ENCODE assay signal across 1 cellular context in the genomic region with DNA sequence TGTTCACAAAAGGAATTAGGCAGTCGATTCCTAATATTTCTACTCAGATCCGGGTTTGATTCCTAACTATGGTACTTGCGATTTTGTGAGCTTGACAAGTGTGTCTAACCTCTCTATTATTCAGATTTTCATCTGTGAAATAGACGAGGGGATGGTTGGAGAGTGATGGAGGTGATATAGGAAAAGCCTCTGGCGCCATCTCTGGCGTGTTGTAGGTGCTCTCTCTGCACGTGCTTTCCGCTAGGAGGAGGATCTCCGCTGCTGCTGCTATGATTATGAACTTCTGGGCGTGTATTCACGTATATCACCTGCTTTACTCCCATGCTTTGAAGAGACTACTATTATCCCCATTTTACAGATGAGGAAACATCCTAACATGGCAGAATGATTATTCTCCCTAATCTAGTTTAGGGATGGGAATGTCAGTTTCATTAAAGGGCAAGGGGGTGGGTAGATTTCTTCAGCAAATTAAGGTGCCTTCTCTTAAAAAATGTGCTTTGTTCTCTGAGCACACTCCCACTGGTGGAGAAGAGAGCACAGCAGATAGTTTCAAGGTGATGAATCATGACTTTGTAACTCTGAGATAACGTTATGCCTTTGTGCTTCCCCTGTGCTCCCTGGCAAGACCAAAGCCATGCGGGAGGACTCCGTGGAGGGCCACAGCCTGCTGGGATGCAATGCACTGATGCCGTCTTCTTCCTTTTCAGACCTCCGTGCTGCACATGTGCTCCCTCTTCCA.
TF ChIP-seq lines count a peak whose summit lies in the region.

No MANE protein-coding gene starts in this region.

TF ChIP-seq in K562, 482 proteins besides CTCF, POLR2A, EP300 and RAD21:
- TF ChIP-seq BHLHE40 (IDR thresholded peaks at IDR 0.05; ENCODE audit: low read length) (peak; percentile 84), STAT5A (IDR thresholded peaks at IDR 0.05; ENCODE audit: borderline replicate concordance, low read length) (no peak), ZNF41 (CRISPR knock-in tag; conservative IDR thresholded peaks at IDR 0.05) (no peak), SIN3A (IDR thresholded peaks at IDR 0.05; ENCODE audit: borderline replicate concordance in 2 of 2, control insufficient read depth in 1 of 2, low read depth in 2 of 2, low read length in 2 of 2) (no peak), LEF1 (IDR thresholded peaks at IDR 0.05) (no peak), RAD51 (IDR thresholded peaks at IDR 0.05; ENCODE audit: borderline replicate concordance, low read depth) (no peak), TCFL5 (CRISPR knock-in tag; conservative IDR thresholded peaks at IDR 0.05) (no peak), SMC3 (conservative IDR thresholded peaks at IDR 0.05; ENCODE audit: insufficient read depth, low read depth, low read length) (no peak), ZBTB8A (IDR thresholded peaks at IDR 0.05; ENCODE audit: partially characterized antibody) (no peak), TAF1 (IDR thresholded peaks at IDR 0.05; ENCODE audit: control insufficient read depth, extremely low read depth, insufficient read depth, low read length, severe bottlenecking) (no peak), ZNF124 (CRISPR knock-in tag; IDR thresholded peaks at IDR 0.05) (no peak), CTCFL (IDR thresholded peaks at IDR 0.05; ENCODE audit: borderline replicate concordance, insufficient read depth, low read depth, low read length, poor library complexity, severe bottlenecking) (peak; percentile 40), CBX5 (IDR thresholded peaks at IDR 0.05; ENCODE audit: borderline replicate concordance, low read depth) (no peak), GATAD2A (IDR thresholded peaks at IDR 0.05) (no peak), E2F5 (CRISPR knock-in tag; IDR thresholded peaks at IDR 0.05) (no peak), ZNF23 (CRISPR knock-in tag; IDR thresholded peaks at IDR 0.05) (no peak), ZNF263 (CRISPR knock-in tag; IDR thresholded peaks at IDR 0.05; ENCODE audit: borderline replicate concordance) (no peak), KLF1 (tag; IDR thresholded peaks at IDR 0.05) (no peak), RBBP5 (IDR thresholded peaks at IDR 0.05; ENCODE audit: borderline replicate concordance, insufficient read depth, low read length, poor library complexity, severe bottlenecking) (no peak), CHD1 (IDR thresholded peaks at IDR 0.05; ENCODE audit: low read length) (no peak), E2F6 (IDR thresholded peaks at IDR 0.05; ENCODE audit: borderline replicate concordance in 1 of 2, extremely low read depth in 1 of 2, insufficient read depth in 1 of 2, insufficient read length in 1 of 2, low read depth in 1 of 2, low read length in 1 of 2, poor library complexity in 1 of 2, severe bottlenecking in 1 of 2) (peak in 1 of 2 experiments; percentile 45)
- TF ChIP-seq, protein P1, sequence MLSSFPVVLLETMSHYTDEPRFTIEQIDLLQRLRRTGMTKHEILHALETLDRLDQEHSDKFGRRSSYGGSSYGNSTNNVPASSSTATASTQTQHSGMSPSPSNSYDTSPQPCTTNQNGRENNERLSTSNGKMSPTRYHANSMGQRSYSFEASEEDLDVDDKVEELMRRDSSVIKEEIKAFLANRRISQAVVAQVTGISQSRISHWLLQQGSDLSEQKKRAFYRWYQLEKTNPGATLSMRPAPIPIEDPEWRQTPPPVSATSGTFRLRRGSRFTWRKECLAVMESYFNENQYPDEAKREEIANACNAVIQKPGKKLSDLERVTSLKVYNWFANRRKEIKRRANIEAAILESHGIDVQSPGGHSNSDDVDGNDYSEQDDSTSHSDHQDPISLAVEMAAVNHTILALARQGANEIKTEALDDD (IDR thresholded peaks at IDR 0.05): no peak
- TF ChIP-seq, protein P2, sequence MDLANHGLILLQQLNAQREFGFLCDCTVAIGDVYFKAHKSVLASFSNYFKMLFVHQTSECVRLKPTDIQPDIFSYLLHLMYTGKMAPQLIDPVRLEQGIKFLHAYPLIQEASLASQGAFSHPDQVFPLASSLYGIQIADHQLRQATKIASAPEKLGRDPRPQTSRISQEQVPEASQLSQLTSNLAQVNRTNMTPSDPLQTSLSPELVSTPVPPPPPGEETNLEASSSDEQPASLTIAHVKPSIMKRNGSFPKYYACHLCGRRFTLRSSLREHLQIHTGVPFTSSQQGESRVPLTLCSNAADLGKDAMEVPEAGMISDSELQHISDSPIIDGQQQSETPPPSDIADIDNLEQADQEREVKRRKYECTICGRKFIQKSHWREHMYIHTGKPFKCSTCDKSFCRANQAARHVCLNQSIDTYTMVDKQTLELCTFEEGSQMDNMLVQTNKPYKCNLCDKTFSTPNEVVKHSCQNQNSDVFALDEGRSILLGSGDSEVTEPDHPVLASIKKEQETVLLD (IDR thresholded peaks at IDR 0.05): no peak
- TF ChIP-seq, protein P3, sequence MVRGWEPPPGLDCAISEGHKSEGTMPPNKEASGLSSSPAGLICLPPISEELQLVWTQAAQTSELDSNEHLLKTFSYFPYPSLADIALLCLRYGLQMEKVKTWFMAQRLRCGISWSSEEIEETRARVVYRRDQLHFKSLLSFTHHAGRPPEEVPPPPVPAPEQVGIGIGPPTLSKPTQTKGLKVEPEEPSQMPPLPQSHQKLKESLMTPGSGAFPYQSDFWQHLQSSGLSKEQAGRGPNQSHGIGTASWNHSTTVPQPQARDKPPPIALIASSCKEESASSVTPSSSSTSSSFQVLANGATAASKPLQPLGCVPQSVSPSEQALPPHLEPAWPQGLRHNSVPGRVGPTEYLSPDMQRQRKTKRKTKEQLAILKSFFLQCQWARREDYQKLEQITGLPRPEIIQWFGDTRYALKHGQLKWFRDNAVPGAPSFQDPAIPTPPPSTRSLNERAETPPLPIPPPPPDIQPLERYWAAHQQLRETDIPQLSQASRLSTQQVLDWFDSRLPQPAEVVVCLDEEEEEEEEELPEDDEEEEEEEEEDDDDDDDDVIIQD (CRISPR knock-in tag; IDR thresholded peaks at IDR 0.05): no peak
